Comparison of ENCODE assay signal across 8 cellular contexts in the genomic region with DNA sequence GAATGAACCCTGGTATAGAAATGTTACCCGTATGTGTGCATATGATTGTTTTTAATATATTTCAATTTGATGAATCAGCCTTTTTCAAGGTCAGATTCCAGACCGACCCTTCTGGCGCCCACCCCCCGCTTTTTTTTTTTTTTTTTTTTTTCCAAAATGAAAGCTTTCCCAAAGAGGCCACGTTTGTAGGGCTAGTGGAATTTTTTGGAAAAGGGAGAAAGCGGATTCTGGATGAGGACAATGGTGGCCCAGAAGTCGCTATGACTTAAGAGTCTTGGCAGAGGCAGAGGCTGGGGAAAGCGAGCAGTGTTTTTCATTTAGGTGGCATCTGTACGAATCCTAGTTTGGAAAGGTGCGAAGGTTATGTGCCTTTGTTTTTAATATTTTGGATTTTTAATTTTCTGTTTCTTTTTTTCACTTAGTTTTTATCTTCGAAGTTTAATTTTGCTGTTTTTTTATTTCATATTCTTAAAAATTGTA. TPM values are rescaled to one million over a fixed set of nuclear protein-coding genes. Genes with fewer than 3 reads are reported as not detected.
A peak's percentile ranks its signal among the peaks of the same experiment; 100 is the strongest.
DNase-seq lines count a peak whose midpoint lies in the region; ATAC-seq and TF ChIP-seq lines count a peak whose summit lies in the region.

No MANE protein-coding gene starts in this region.

- H4K12ac ChIP-seq in trophoblast cell (ENCODE audit: low read depth, low read length) = no peak overlapping the region

- H2AK5ac ChIP-seq in trophoblast cell (ENCODE audit: low read length) = no peak overlapping the region

- H3K36me3 ChIP-seq in ES-I3 (ENCODE audit: insufficient read depth, low read length) = no peaks in the 10 kb centered on the region
- no peaks in the 10 kb centered on the region for H3K36me3 ChIP-seq in OCI-LY3 (replicated peaks; ENCODE audit: low read depth, low read length)
- no peaks in the 10 kb centered on the region for H3K36me3 ChIP-seq in trophoblast cell (ENCODE audit: control insufficient read depth in 1 of 2, insufficient read depth in 2 of 2, low read length in 2 of 2)

- H3K14ac ChIP-seq in trophoblast cell (ENCODE audit: low read length) = no peak overlapping the region

- no peaks in the 10 kb centered on the region for H3K79me2 ChIP-seq in OCI-LY3 (ENCODE audit: low read length)
- H3K79me2 ChIP-seq in trophoblast cell (ENCODE audit: control insufficient read depth, insufficient read depth, low read length, poor library complexity) = no peaks in the 10 kb centered on the region

- no peak overlapping the region for H2BK5ac ChIP-seq in trophoblast cell (ENCODE audit: low read depth, low read length, poor library complexity)

- no CpG with 5 or more reads among the region's 11 CpGs for WGBS in trophoblast cell (ENCODE audit: extremely low coverage, insufficient coverage, insufficient read length)

- H2BK120ac ChIP-seq in trophoblast cell (ENCODE audit: insufficient read depth, low read length, poor library complexity) = no peak overlapping the region

- no peak overlapping the region for H3K27ac ChIP-seq in OCI-LY3 (ENCODE audit: low read length)
- no peak overlapping the region for H3K27ac ChIP-seq in trophoblast cell (ENCODE audit: low read depth, low read length)

- peak overlapping the region; percentile 98 for H3K4me3 ChIP-seq in OCI-LY3 (ENCODE audit: low read length)
- H3K4me3 ChIP-seq in epithelial cell of esophagus (ENCODE audit: low read length) = peak overlapping the region; percentile 70
- H3K4me3 ChIP-seq in trophoblast cell (ENCODE audit: low read depth, low read length) = no peak overlapping the region

- no peak overlapping the region for H2AFZ ChIP-seq in OCI-LY3 (ENCODE audit: low read depth, low read length)
- H2AFZ ChIP-seq in trophoblast cell (ENCODE audit: insufficient read depth, low read length, poor library complexity) = no peak overlapping the region

- H3K4me2 ChIP-seq in OCI-LY3 (ENCODE audit: low read length) (peak overlapping the region; percentile 55), trophoblast cell (ENCODE audit: low read length) (peak overlapping the region; percentile 89)

- no peaks in the 10 kb centered on the region for H3K27me3 ChIP-seq in OCI-LY3 (ENCODE audit: low read depth, low read length)
- no peaks in the 10 kb centered on the region for H3K27me3 ChIP-seq in trophoblast cell (ENCODE audit: insufficient read depth, low read length)

- ATAC-seq in HG02870 (IDR thresholded peaks at IDR 0.05; ENCODE audit: unreplicated experiment) (no peak), HG02981 (IDR thresholded peaks at IDR 0.05; ENCODE audit: unreplicated experiment) (no peak)

- H3K18ac ChIP-seq in trophoblast cell (ENCODE audit: low read length) = no peak overlapping the region

- H3K9me3 ChIP-seq in ES-I3 (ENCODE audit: control insufficient read depth, insufficient read depth, low read length) (no peaks in the 10 kb centered on the region), OCI-LY3 (ENCODE audit: insufficient read depth, low read length) (no peaks in the 10 kb centered on the region), trophoblast cell (ENCODE audit: insufficient read depth, low read depth, low read length) (no peaks in the 10 kb centered on the region)

- H3K23ac ChIP-seq in trophoblast cell (ENCODE audit: low read length) = no peak overlapping the region

- no peaks in the 10 kb centered on the region for H3K4me1 ChIP-seq in ES-I3 (ENCODE audit: insufficient read depth, low read length)
- H3K4me1 ChIP-seq in OCI-LY3 (ENCODE audit: low read length) = 0 out of 2 replicates have a peak, but pooled peaks cover 3% of the 10 kb centered on the region
- no peaks in the 10 kb centered on the region for H3K4me1 ChIP-seq in trophoblast cell (ENCODE audit: control insufficient read depth in 1 of 2, insufficient read depth in 2 of 2, low read length in 2 of 2)

- DNase-seq in epithelial cell of esophagus (ENCODE audit: low read depth) = no peak
- DNase-seq in trophoblast cell = no peak
- no peak for DNase-seq in iPS-NIHi11 (ENCODE audit: low spot score)
- no peak for DNase-seq in stimulated activated naive CD4-positive, alpha-beta T cell (lab: John Stamatoyannopoulos, UW)

- H3K9ac ChIP-seq in ES-I3 (ENCODE audit: low read depth, low read length) (peak overlapping the region; percentile 53; the same call in 1 of the 2 replicates), OCI-LY3 (ENCODE audit: low read length) (no peak overlapping the region), trophoblast cell (ENCODE audit: low read length) (no peak overlapping the region)

- H4K8ac ChIP-seq in trophoblast cell (ENCODE audit: low read depth, low read length) = no peak overlapping the region

- peaks cover 1% of the 10 kb centered on the region for H3K79me1 ChIP-seq in trophoblast cell (ENCODE audit: low read length)

- H4K91ac ChIP-seq in trophoblast cell (ENCODE audit: low read depth, low read length) = no peak overlapping the region

- no peak overlapping the region for H3K4ac ChIP-seq in trophoblast cell (ENCODE audit: low read depth, low read length)

- no peaks in the 10 kb centered on the region for H4K20me1 ChIP-seq in OCI-LY3 (ENCODE audit: insufficient read depth, low read length)

- no peak for TF ChIP-seq CTCF in OCI-LY3 (IDR thresholded peaks at IDR 0.05; ENCODE audit: low read depth, low read length)
- TF ChIP-seq CTCF in epithelial cell of esophagus (IDR thresholded peaks at IDR 0.05; ENCODE audit: insufficient read depth, low read depth, low read length, missing control alignments) = no peak

- no peak overlapping the region for H2BK12ac ChIP-seq in trophoblast cell (ENCODE audit: low read length)

RNA-seq across cellular contexts. Expression of gene NDUFB11, which starts 14.6 kb away (rescaled TPM):
- polyA plus RNA-seq in trophoblast cell (2013) = 94.5 and 94.9 TPM in 2 replicates

RNA-seq across cellular contexts. Expression of gene RBM10, which starts 15.1 kb away (rescaled TPM):
- 39.7 and 40.1 TPM in 2 replicates for polyA plus RNA-seq in trophoblast cell (2013)

RNA-seq across cellular contexts. Expression of gene RGN, which starts 51.7 kb away (rescaled TPM):
- polyA plus RNA-seq in trophoblast cell (2013) = 0.11 and 0.21 TPM in 2 replicates
